In genomic region chr2:133063792-133064191, GRCh38 we compare ENCODE assay signal across 13 cellular contexts.
DNase-seq lines count a peak whose midpoint lies in the region; ATAC-seq, FAIRE-seq and TF ChIP-seq lines count a peak whose summit lies in the region.
"Had no signal": no experiment of that assay in that cellular context is flagged by ENCODE, and none has a peak within 500 bp of the region (broad histone marks: within the 10 kb centered on the region; RNA-seq: fewer than 3 reads in every experiment).

No MANE protein-coding gene starts in this region.

- DNase-seq in activated CD8-positive, alpha-beta T cell treated with anti-CD3 and anti-CD28 coated beads for 36 hours, result peak; percentile 3
- DNase-seq in activated CD8-positive, alpha-beta T cell treated with anti-CD3 and anti-CD28 coated beads, Interleukin-2, amount 10 ng/mL, durations not matched to agents 7 days and 5 days, result no peak
- DNase-seq in RCC 7860 (ENCODE audit: low spot score) (peak; percentile 9), fibroblast of peridontal ligament (ENCODE audit: extremely low read depth) (peak; percentile 48), stromal cell of bone marrow (ENCODE audit: low read depth) (peak; percentile 19), activated gamma-delta T cell (lab: John Stamatoyannopoulos, UW) (no peak), heart left ventricle (no peak)
- DNase-seq: activated naive CD8-positive, alpha-beta T cell treated with anti-CD3 and anti-CD28 coated beads for 36 hours; erythroblast; NCI-H1105; stimulated activated CD8-positive, alpha-beta memory T cell treated with anti-CD3 and anti-CD28 coated beads, Interleukin-4, amount 100 ng/mL, for 48 hours had no signal

- H3K36me3 Mint-ChIP-seq in activated CD8-positive, alpha-beta T cell treated with anti-CD3 and anti-CD28 coated beads for 36 hours (ENCODE audit: low read depth), result no peaks in the 10 kb centered on the region
- H3K36me3 Mint-ChIP-seq in activated CD8-positive, alpha-beta T cell treated with anti-CD3 and anti-CD28 coated beads, Interleukin-2, amount 10 ng/mL, durations not matched to agents 7 days and 5 days (ENCODE audit: low read depth), result no peaks in the 10 kb centered on the region
- H3K36me3 Mint-ChIP-seq: activated naive CD8-positive, alpha-beta T cell treated with anti-CD3 and anti-CD28 coated beads for 36 hours had no signal

- CTCF ChIA-PET in activated CD8-positive, alpha-beta T cell treated with anti-CD3 and anti-CD28 coated beads for 36 hours (lab: Charles Lee), result no interaction called here
- CTCF ChIA-PET in activated CD8-positive, alpha-beta T cell treated with anti-CD3 and anti-CD28 coated beads, Interleukin-2, amount 10 ng/mL, durations not matched to agents 7 days and 5 days (lab: Charles Lee), result no interaction called here

- intact Hi-C loops in activated CD8-positive, alpha-beta T cell treated with anti-CD3 and anti-CD28 coated beads for 36 hours (cut with micrococcal nuclease), result no loop called here
- intact Hi-C loops in heart left ventricle (cut with DNase I), result no loop called here

- H3K27ac ChIP-seq in heart left ventricle, result no peak overlapping the region
- H3K27ac ChIP-seq: skin epidermis had no signal

- H3K27ac Mint-ChIP-seq in activated CD8-positive, alpha-beta T cell treated with anti-CD3 and anti-CD28 coated beads for 36 hours, result no peak overlapping the region
- H3K27ac Mint-ChIP-seq in activated CD8-positive, alpha-beta T cell treated with anti-CD3 and anti-CD28 coated beads, Interleukin-2, amount 10 ng/mL, durations not matched to agents 7 days and 5 days, result no peak overlapping the region
- H3K27ac Mint-ChIP-seq: activated naive CD8-positive, alpha-beta T cell treated with anti-CD3 and anti-CD28 coated beads for 36 hours had no signal

- no peaks in the 10 kb centered on the region for H3K27me3 ChIP-seq in heart left ventricle

- H3K4me1 Mint-ChIP-seq in activated CD8-positive, alpha-beta T cell treated with anti-CD3 and anti-CD28 coated beads for 36 hours (ENCODE audit: low read depth), result no peaks in the 10 kb centered on the region
- no peaks in the 10 kb centered on the region for H3K4me1 Mint-ChIP-seq in activated CD8-positive, alpha-beta T cell treated with anti-CD3 and anti-CD28 coated beads, Interleukin-2, amount 10 ng/mL, durations not matched to agents 7 days and 5 days (ENCODE audit: low read depth)
- H3K4me1 Mint-ChIP-seq: activated naive CD8-positive, alpha-beta T cell treated with anti-CD3 and anti-CD28 coated beads for 36 hours had no signal

- H3K4me3 Mint-ChIP-seq in activated CD8-positive, alpha-beta T cell treated with anti-CD3 and anti-CD28 coated beads for 36 hours, result no peak overlapping the region
- no peak overlapping the region for H3K4me3 Mint-ChIP-seq in activated CD8-positive, alpha-beta T cell treated with anti-CD3 and anti-CD28 coated beads, Interleukin-2, amount 10 ng/mL, durations not matched to agents 7 days and 5 days
- H3K4me3 Mint-ChIP-seq: activated naive CD8-positive, alpha-beta T cell treated with anti-CD3 and anti-CD28 coated beads for 36 hours had no signal

- no peak for TF ChIP-seq POLR2A in heart left ventricle (IDR thresholded peaks at IDR 0.05)

- 16 to 30% (median 23%) methylated on average over 4 of the region's 4 CpGs for WGBS in heart left ventricle, 4 donors

- no peaks in the 10 kb centered on the region for H3K27me3 Mint-ChIP-seq in activated CD8-positive, alpha-beta T cell treated with anti-CD3 and anti-CD28 coated beads for 36 hours
- no peaks in the 10 kb centered on the region for H3K27me3 Mint-ChIP-seq in activated CD8-positive, alpha-beta T cell treated with anti-CD3 and anti-CD28 coated beads, Interleukin-2, amount 10 ng/mL, durations not matched to agents 7 days and 5 days (ENCODE audit: low read depth)
- H3K27me3 Mint-ChIP-seq: activated naive CD8-positive, alpha-beta T cell treated with anti-CD3 and anti-CD28 coated beads for 36 hours had no signal

- peaks cover 3% of the 10 kb centered on the region for H3K9me3 Mint-ChIP-seq in activated CD8-positive, alpha-beta T cell treated with anti-CD3 and anti-CD28 coated beads for 36 hours
- no peaks in the 10 kb centered on the region for H3K9me3 Mint-ChIP-seq in activated CD8-positive, alpha-beta T cell treated with anti-CD3 and anti-CD28 coated beads, Interleukin-2, amount 10 ng/mL, durations not matched to agents 7 days and 5 days (ENCODE audit: insufficient read depth)
- H3K9me3 Mint-ChIP-seq: activated naive CD8-positive, alpha-beta T cell treated with anti-CD3 and anti-CD28 coated beads for 36 hours had no signal

- POLR2A ChIA-PET in activated CD8-positive, alpha-beta T cell treated with anti-CD3 and anti-CD28 coated beads for 36 hours (lab: Charles Lee), result no interaction called here
- POLR2A ChIA-PET in activated CD8-positive, alpha-beta T cell treated with anti-CD3 and anti-CD28 coated beads, Interleukin-2, amount 10 ng/mL, durations not matched to agents 7 days and 5 days (lab: Charles Lee), result no interaction called here

- no peak for ATAC-seq in activated CD8-positive, alpha-beta T cell treated with anti-CD3 and anti-CD28 coated beads for 36 hours
- ATAC-seq in activated CD8-positive, alpha-beta T cell treated with anti-CD3 and anti-CD28 coated beads, Interleukin-2, amount 10 ng/mL, durations not matched to agents 7 days and 5 days, result no peak
- ATAC-seq in heart left ventricle, result no peak
- ATAC-seq in GM19463 (IDR thresholded peaks at IDR 0.05; ENCODE audit: unreplicated experiment), result no peak

- TF ChIP-seq CTCF in activated CD8-positive, alpha-beta T cell treated with anti-CD3 and anti-CD28 coated beads for 36 hours (IDR thresholded peaks at IDR 0.05), result no peak
- no peak for TF ChIP-seq CTCF in heart left ventricle (IDR thresholded peaks at IDR 0.05)

- FAIRE-seq in RCC 7860 (lab: Jason Lieb, UNC), result no peak

- no peaks in the 10 kb centered on the region for H3K4me1 ChIP-seq in heart left ventricle

- no peak overlapping the region for H3K4me3 ChIP-seq in heart left ventricle
- H3K4me3 ChIP-seq: skin epidermis had no signal

- no peaks in the 10 kb centered on the region for H3K9me3 ChIP-seq in heart left ventricle

- H3K36me3 ChIP-seq in heart left ventricle, result no peaks in the 10 kb centered on the region

Comparison
In these comparisons a context has a peak if more than half of its experiments do, and no peak if none do; other contexts are left out.
1. DNase-seq: peak in activated CD8-positive, alpha-beta T cell treated with anti-CD3 and anti-CD28 coated beads for 36 hours (single experiment), RCC 7860 (single experiment), fibroblast of peridontal ligament (single experiment) and stromal cell of bone marrow (single experiment); none in activated CD8-positive, alpha-beta T cell treated with anti-CD3 and anti-CD28 coated beads, Interleukin-2, amount 10 ng/mL, durations not matched to agents 7 days and 5 days (single experiment), activated gamma-delta T cell (single experiment) and heart left ventricle (0 of 5).